ENCODE assay signal across 29 cellular contexts in genomic region chr3:46481636-46482035, GRCh38. TPM values are rescaled to one million over a fixed set of nuclear protein-coding genes. Genes with fewer than 3 reads are reported as not detected.
"Had no signal": no experiment of that assay in that cellular context is flagged by ENCODE, and none has a peak within 500 bp of the region (broad histone marks: within the 10 kb centered on the region; RNA-seq: fewer than 3 reads in every experiment).

No MANE protein-coding gene starts in this region.

- H3K27me3 ChIP-seq: colonic mucosa, upper lobe of left lung, uterus had no signal

- H3K36me3 ChIP-seq: colonic mucosa, stomach, suprapubic skin, tibial artery, upper lobe of left lung, uterus had no signal

- H3K36me3 Mint-ChIP-seq: immature natural killer cell, naive B cell had no signal

- ATAC-seq: foreskin keratinocyte, left cardiac atrium, left ventricle myocardium superior, psoas muscle, sciatic nerve had no signal

- H3K27ac ChIP-seq: colonic mucosa, foreskin keratinocyte, psoas muscle, skin epidermis, stomach, suprapubic skin, tibial artery, upper lobe of left lung, uterus had no signal

- H3K9me3 Mint-ChIP-seq: endodermal cell, immature natural killer cell, naive B cell, nephron progenitor cell had no signal

- H3K4me3 ChIP-seq: colonic mucosa, lung, psoas muscle, skin epidermis, stomach, suprapubic skin, tibial artery, upper lobe of left lung, uterus had no signal

- H3K4me1 Mint-ChIP-seq: immature natural killer cell, naive B cell had no signal

- H3K27ac Mint-ChIP-seq: endodermal cell, immature natural killer cell, nephron progenitor cell had no signal

- H3K4me3 Mint-ChIP-seq: endodermal cell, immature natural killer cell, naive B cell, nephron progenitor cell had no signal

- H3K9me3 ChIP-seq: colonic mucosa, psoas muscle, stomach, suprapubic skin, tibial artery, upper lobe of left lung, uterus had no signal

- H3K4me1 ChIP-seq: colonic mucosa, psoas muscle, suprapubic skin, tibial artery, uterus had no signal

- DNase-seq: colonic mucosa; effector CD4-positive, alpha-beta T cell; erythroblast; foreskin keratinocyte; immature natural killer cell; left cardiac atrium; left ventricle myocardium superior; mesenchymal stem cell; midbrain; naive B cell; nephron progenitor cell; psoas muscle; stimulated activated CD4-positive, alpha-beta T cell treated with anti-CD3 and anti-CD28 coated beads, Interleukin-2, amount 100 ng/mL, for 24 hours; stimulated activated naive CD4-positive, alpha-beta T cell; stomach; tibial artery; upper lobe of left lung; uterus had no signal

RNA-seq across cellular contexts. Expression of gene RTP3, which starts 16.1 kb away (rescaled TPM):
- total RNA-seq: cerebellum, colonic mucosa, dermis microvascular lymphatic vessel endothelial cell, endodermal cell, endothelial cell of umbilical vein, fibroblast of lung, foreskin keratinocyte, left cardiac atrium, left ventricle myocardium superior, lung, osteoblast, psoas muscle, sciatic nerve, stomach, suprapubic skin, upper lobe of left lung, uterus had no signal
- polyA plus RNA-seq: fibroblast of lung, foreskin keratinocyte, immature natural killer cell, keratinocyte, lung, stomach had no signal

RNA-seq across cellular contexts. Expression of gene LTF, which starts 16.9 kb away (rescaled TPM):
- total RNA-seq: endothelial cell of umbilical vein, fibroblast of lung, foreskin keratinocyte had no signal
- polyA plus RNA-seq: endothelial cell of umbilical vein, fibroblast of lung, foreskin keratinocyte, immature natural killer cell, keratinocyte had no signal
